Comparison of ENCODE assay signal across 1 cellular context in genomic region chr5:119318256-119318914, GRCh38.
A peak's percentile ranks its signal among the peaks of the same experiment; 100 is the strongest.
TF ChIP-seq lines count a peak whose summit lies in the region.

No MANE protein-coding gene starts in this region.

TF ChIP-seq in K562, 482 proteins besides CTCF, POLR2A, EP300 and RAD21 (continued from another document and continues in another):
- peak; percentile 63; the same call in 1 of the 2 replicates for TF ChIP-seq ZNF592 (IDR thresholded peaks at IDR 0.05)
- TF ChIP-seq ZNF431 (CRISPR knock-in tag; IDR thresholded peaks at IDR 0.05): no peak
- TF ChIP-seq CREM (IDR thresholded peaks at IDR 0.05; ENCODE audit: low read depth): peak; percentile 61
- TF ChIP-seq GTF3C2 (IDR thresholded peaks at IDR 0.05; ENCODE audit: borderline replicate concordance, extremely low read depth, insufficient read length): no peak
- no peak for TF ChIP-seq RBBP5 (IDR thresholded peaks at IDR 0.05; ENCODE audit: borderline replicate concordance, insufficient read depth, low read length, poor library complexity, severe bottlenecking)
- no peak for TF ChIP-seq E2F5 (CRISPR knock-in tag; IDR thresholded peaks at IDR 0.05)
- no peak for TF ChIP-seq FOXK2 (conservative IDR thresholded peaks at IDR 0.05 in 1 of 2, IDR thresholded peaks at IDR 0.05 in 1 of 2; ENCODE audit: low read depth in 2 of 2)
- TF ChIP-seq CSDE1 (IDR thresholded peaks at IDR 0.05): no peak
- no peak for TF ChIP-seq SMAD1 (IDR thresholded peaks at IDR 0.05; ENCODE audit: low read depth, low read length, partially characterized antibody)
- TF ChIP-seq RBM15 (IDR thresholded peaks at IDR 0.05; ENCODE audit: insufficient read depth, low read length): no peak
- TF ChIP-seq ZBTB49 (CRISPR knock-in tag; IDR thresholded peaks at IDR 0.05; ENCODE audit: borderline replicate concordance): no peak
- TF ChIP-seq RB1 (IDR thresholded peaks at IDR 0.05; ENCODE audit: low read depth): no peak
- no peak for TF ChIP-seq HOXB6 (CRISPR knock-in tag; IDR thresholded peaks at IDR 0.05; ENCODE audit: borderline replicate concordance)
- no peak for TF ChIP-seq MEF2D (tag; conservative IDR thresholded peaks at IDR 0.05; ENCODE audit: low read depth)
- no peak for TF ChIP-seq MXD1 (CRISPR knock-in tag; IDR thresholded peaks at IDR 0.05; ENCODE audit: borderline replicate concordance, poor library complexity, severe bottlenecking)
- TF ChIP-seq MIER1 (IDR thresholded peaks at IDR 0.05; ENCODE audit: low read depth): no peak
- TF ChIP-seq EP400 (IDR thresholded peaks at IDR 0.05): peak; percentile 43; the same call in 1 of the 2 replicates
- no peak for TF ChIP-seq ZNF644 (tag; IDR thresholded peaks at IDR 0.05; ENCODE audit: low read depth)
- peak; percentile 49; the same call in 1 of the 2 replicates for TF ChIP-seq MGA (IDR thresholded peaks at IDR 0.05)
- no peak for TF ChIP-seq MITF (IDR thresholded peaks at IDR 0.05)
- TF ChIP-seq ZEB2 (IDR thresholded peaks at IDR 0.05): 0 out of 2 replicates have a peak, but pooled peaks have one; percentile 32
